ENCODE assay signal across 8 cellular contexts in genomic region chr13:42594577-42595571, GRCh38. TPM values are rescaled to one million over a fixed set of nuclear protein-coding genes. Genes with fewer than 3 reads are reported as not detected.
DNase-seq lines count a peak whose midpoint lies in the region; ATAC-seq, FAIRE-seq and TF ChIP-seq lines count a peak whose summit lies in the region.

No MANE protein-coding gene starts in this region.

- H3K4me1 ChIP-seq in A549, result no peaks in the 10 kb centered on the region; the same call in 2 of the 3 replicates
- H3K4me1 ChIP-seq in adipocyte (ENCODE audit: control insufficient read depth, insufficient read depth, low read length), result peaks cover 11% of the 10 kb centered on the region
- H3K4me1 ChIP-seq in heart right ventricle, result peaks cover 0 to 9% (median 0%) of the 10 kb centered on the region in 9 donors

- H3K9ac ChIP-seq in adipocyte (ENCODE audit: low read length), result no peak overlapping the region

- no peak overlapping the region for H3K4me3 ChIP-seq in A549
- no peak overlapping the region for H3K4me3 ChIP-seq in GM12875 (ENCODE audit: low read depth, low read length)
- H3K4me3 ChIP-seq in adipocyte (ENCODE audit: low read length), result no peak overlapping the region
- H3K4me3 ChIP-seq in heart right ventricle, result no peak overlapping the region

- TF ChIP-seq RAD21 in A549 (conservative IDR thresholded peaks at IDR 0.05 in 1 of 2, IDR thresholded peaks at IDR 0.05 in 1 of 2), result peak; percentile 67 to 72

- TF ChIP-seq CTCF in A549 (IDR thresholded peaks at IDR 0.05) (peak; percentile 76), GM12875 (IDR thresholded peaks at IDR 0.05; ENCODE audit: borderline replicate concordance, insufficient read depth, low read depth, low read length) (peak; percentile 59; the same call in 1 of the 2 replicates), heart right ventricle (IDR thresholded peaks at IDR 0.05) (peak; percentile 73 to 90 (median 84))

- H3K27ac ChIP-seq in A549 (no peak overlapping the region; a peak in 1 of 6 replicates), heart right ventricle (no peak overlapping the region)

- H3K36me3 ChIP-seq in adipocyte (ENCODE audit: control insufficient read depth, insufficient read depth, low read length, severe bottlenecking) (no peaks in the 10 kb centered on the region), heart right ventricle (no peaks in the 10 kb centered on the region)

- H3K27me3 ChIP-seq in adipocyte (replicated peaks; ENCODE audit: control insufficient read depth, insufficient read depth, low read length) (peaks cover 5% of the 10 kb centered on the region), heart right ventricle (peaks cover 0 to 37% (median 13%) of the 10 kb centered on the region in 7 donors)

- DNase-seq in A549 (ENCODE audit: low read depth in 1 of 2, low spot score in 1 of 2) (peak; percentile 38 to 54), M059J (ENCODE audit: low read depth) (peak; percentile 63), SK-MEL-5 (ENCODE audit: low read depth, low spot score) (peak; percentile 75), adipocyte (ENCODE audit: low read depth) (peak; percentile 97), heart right ventricle (peak in 1 of 2 donors; percentile 42), retina (peak; percentile 61)

- TF ChIP-seq EP300 in A549 (IDR thresholded peaks at IDR 0.05), result no peak

- in situ Hi-C loops in SK-MEL-5 (cut with HindIII; ENCODE audit: low pct_unique_long_range_greater_than_20kb, low sequenced_read_pairs), result no loop called here

- WGBS in A549 (ENCODE audit: missing lambda C conversion rate), result 24% methylated on average over 10 of the region's 10 CpGs
- WGBS in heart right ventricle, 2 donors, result 27 to 28% methylated on average over 10 of the region's 10 CpGs

- no peak for TF ChIP-seq POLR2A in A549 (IDR thresholded peaks at IDR 0.05; ENCODE audit: low read length)

- peak; percentile 68 to 70; a peak in 3 of 6 replicates for ATAC-seq in A549
- ATAC-seq in heart right ventricle, result peak in 2 of 8 donors; percentile 58 to 70
- no peak for ATAC-seq in GM19395 (IDR thresholded peaks at IDR 0.05; ENCODE audit: unreplicated experiment)

- intact Hi-C loops in heart right ventricle (cut with DNase I), result loop anchor here in 6 of 10 donors (5.0 to 10.0 kb wide), 6 partner anchors 217 to 1277 kb away; no protein-coding TSS in a partner anchor

- H3K9me3 ChIP-seq in A549, result no peaks in the 10 kb centered on the region
- H3K9me3 ChIP-seq in adipocyte (ENCODE audit: control insufficient read depth, low read length), result no peaks in the 10 kb centered on the region
- no peaks in the 10 kb centered on the region for H3K9me3 ChIP-seq in heart right ventricle

- FAIRE-seq in A549 (lab: Jason Lieb, UNC), result no peak

- CTCF ChIA-PET in A549 (lab: Yijun Ruan, JAX), result interaction anchor here (0.5 to 2.7 kb wide), 23 partner anchors 8 to 1287 kb away, joined by 3 to 12 read pairs (median 3); no protein-coding TSS in a partner anchor

- peak overlapping the region; percentile 3; the same call in 1 of the 3 replicates for H3K4me2 ChIP-seq in A549

- POLR2A ChIA-PET in A549 (lab: Yijun Ruan, JAX), result no interaction called here

TF ChIP-seq in A549, 52 proteins besides CTCF, POLR2A, EP300 and RAD21:
- no peak for TF ChIP-seq REST (IDR thresholded peaks at IDR 0.05)
- TF ChIP-seq HMGXB4 (CRISPR knock-in tag; IDR thresholded peaks at IDR 0.05; ENCODE audit: borderline replicate concordance), result no peak
- TF ChIP-seq ZNF302 (CRISPR knock-in tag; IDR thresholded peaks at IDR 0.05), result no peak
- no peak for TF ChIP-seq CEBPB (IDR thresholded peaks at IDR 0.05)
- TF ChIP-seq SMC3 (IDR thresholded peaks at IDR 0.05), result peak; percentile 59

RNA-seq across cellular contexts. Expression of gene TNFSF11, which starts 20.9 kb away (rescaled TPM):
- polyA plus RNA-seq in A549 (2011; rRNA removed), result not detected in 2 replicates
- not detected in 2 replicates for polyA plus RNA-seq in A549 (2012; cell fraction: cytosol; rRNA removed)
- not detected in 2 replicates for polyA plus RNA-seq in A549 (2012; cell fraction: nucleus; rRNA removed)
- polyA plus RNA-seq in A549 (2017; fragmentation: RNase III; extraction: RNeasy Plus Mini Kit Qiagen cat#74134 plus additional on column Dnase treatment), result not detected in 3 replicates
- not detected in 2 replicates for polyA minus RNA-seq in A549 (2011; rRNA and poly(A)+ RNA removed)
- not detected in 2 replicates for total RNA-seq in M059J (2014; rRNA removed; shearing (Covaris generic))
- not detected in 2 replicates for total RNA-seq in SK-MEL-5 (2014; rRNA removed; shearing (Covaris generic))
- not detected in 2 replicates for polyA plus RNA-seq in SK-MEL-5 (2015; cell fraction: cytosol; rRNA removed)
- not detected in 2 replicates for polyA plus RNA-seq in SK-MEL-5 (2015; cell fraction: nucleus; rRNA removed)
- not detected for total RNA-seq in heart right ventricle
- not detected for polyA plus RNA-seq in heart right ventricle
